11 cellular contexts compared by ENCODE assay signal in genomic region chr5:61139094-61139873, GRCh38. TPM values are rescaled to one million over a fixed set of nuclear protein-coding genes. Genes with fewer than 3 reads are reported as not detected.
DNase-seq lines count a peak whose midpoint lies in the region; ATAC-seq and TF ChIP-seq lines count a peak whose summit lies in the region.
"Had no signal": no experiment of that assay in that cellular context is flagged by ENCODE, and none has a peak within 500 bp of the region (broad histone marks: within the 10 kb centered on the region; RNA-seq: fewer than 3 reads in every experiment).

No MANE protein-coding gene starts in this region.

- no peaks in the 10 kb centered on the region for H3K36me3 Mint-ChIP-seq in glutamatergic neuron (ENCODE audit: unreplicated experiment)

- peaks cover 5% of the 10 kb centered on the region for H3K27me3 Mint-ChIP-seq in glutamatergic neuron (ENCODE audit: unreplicated experiment)
- H3K27me3 Mint-ChIP-seq: activated CD4-positive, alpha-beta T cell treated with anti-CD3 and anti-CD28 coated beads, Interleukin-2, amount 10 ng/mL, durations not matched to agents 7 days and 5 days had no signal

- no peak overlapping the region for H3K4me3 Mint-ChIP-seq in glutamatergic neuron (ENCODE audit: unreplicated experiment)
- H3K4me3 Mint-ChIP-seq: activated CD4-positive, alpha-beta T cell treated with anti-CD3 and anti-CD28 coated beads, Interleukin-2, amount 10 ng/mL, durations not matched to agents 7 days and 5 days had no signal

- no peak overlapping the region for H3K4me3 ChIP-seq in GM23248
- H3K4me3 ChIP-seq: skin epidermis had no signal

- peaks cover 22% of the 10 kb centered on the region for H3K4me1 Mint-ChIP-seq in glutamatergic neuron (ENCODE audit: low read depth, unreplicated experiment)
- H3K4me1 Mint-ChIP-seq: activated CD4-positive, alpha-beta T cell treated with anti-CD3 and anti-CD28 coated beads, Interleukin-2, amount 10 ng/mL, durations not matched to agents 7 days and 5 days had no signal

- H3K9me3 ChIP-seq in GM23248 (ENCODE audit: low read depth) = no peaks in the 10 kb centered on the region

- H3K9me3 Mint-ChIP-seq in glutamatergic neuron (ENCODE audit: unreplicated experiment) = no peaks in the 10 kb centered on the region
- H3K9me3 Mint-ChIP-seq: activated CD4-positive, alpha-beta T cell treated with anti-CD3 and anti-CD28 coated beads, Interleukin-2, amount 10 ng/mL, durations not matched to agents 7 days and 5 days had no signal

- H3K27ac ChIP-seq in GM23248 (no peak overlapping the region), foreskin keratinocyte (no peak overlapping the region)
- H3K27ac ChIP-seq: skin epidermis had no signal

- H4K20me1 ChIP-seq in GM23248 (ENCODE audit: insufficient read depth) = no peaks in the 10 kb centered on the region

- peak; percentile 70 for ATAC-seq in foreskin keratinocyte

- H2AFZ ChIP-seq in GM23248 = no peak overlapping the region

- no peak overlapping the region for H3K27ac Mint-ChIP-seq in glutamatergic neuron (ENCODE audit: unreplicated experiment)
- H3K27ac Mint-ChIP-seq: activated CD4-positive, alpha-beta T cell treated with anti-CD3 and anti-CD28 coated beads, Interleukin-2, amount 10 ng/mL, durations not matched to agents 7 days and 5 days had no signal

- no peaks in the 10 kb centered on the region for H3K79me2 ChIP-seq in GM23248 (ENCODE audit: insufficient read depth)

- no peaks in the 10 kb centered on the region for H3F3A ChIP-seq in GM23248 (ENCODE audit: insufficient read depth)

- no peaks in the 10 kb centered on the region for H3K27me3 ChIP-seq in GM23248 (replicated peaks; ENCODE audit: insufficient read depth)
- no peaks in the 10 kb centered on the region for H3K27me3 ChIP-seq in foreskin keratinocyte

- H3K4me2 ChIP-seq in GM23248 (ENCODE audit: unreplicated experiment) = no peak overlapping the region

- 90 to 94% methylated on average over 5 of the region's 5 CpGs for WGBS in GM23248 (ENCODE audit: low coverage in 1 of 2, low lambda C conversion rate in 2 of 2, missing lambda C conversion rate in 2 of 2), 2 experiments

- no peak overlapping the region for H3K9ac ChIP-seq in GM23248

- H3K36me3 ChIP-seq in GM23248 (ENCODE audit: low read depth) = no peaks in the 10 kb centered on the region

- DNase-seq in AG20443 (ENCODE audit: low spot score) (peak; percentile 19), GM23248 (peak; percentile 28), RKO (ENCODE audit: low spot score) (peak; percentile 37), foreskin keratinocyte (no peak), GOT3 (lab: John Stamatoyannopoulos, UW) (no peak), NCI-H226 (no peak), EL (no peak), glutamatergic neuron (no peak)
- DNase-seq: activated CD4-positive, alpha-beta T cell treated with anti-CD3 and anti-CD28 coated beads, Interleukin-2, amount 10 ng/mL, durations not matched to agents 7 days and 5 days; aorta had no signal

- peak; percentile 56 for TF ChIP-seq CTCF in foreskin keratinocyte (conservative IDR thresholded peaks at IDR 0.05)
- TF ChIP-seq CTCF in glutamatergic neuron (IDR thresholded peaks at IDR 0.05; ENCODE audit: partially characterized antibody, unreplicated experiment) = no peak

- H3K4me1 ChIP-seq in GM23248 (ENCODE audit: insufficient read depth) (no peaks in the 10 kb centered on the region), foreskin keratinocyte (no peaks in the 10 kb centered on the region)

- H3K9me2 ChIP-seq in GM23248 (ENCODE audit: insufficient read depth) = no peaks in the 10 kb centered on the region

- in situ Hi-C loops in GM23248 (cut with MboI) = no loop called here

RNA-seq across cellular contexts. Expression of gene SMIM15, which starts 23.0 kb away (rescaled TPM):
- 39.6 and 42.5 TPM in 2 replicates for total RNA-seq in GM23248 (2014; rRNA removed; shearing (Covaris generic))
- 58.8 and 61.5 TPM in 2 replicates for polyA plus RNA-seq in GM23248 (2016; fragmentation: Nextera tagmentation; extraction: Ambion mirVana)
- 68.0 and 69.3 TPM in 2 replicates for total RNA-seq in foreskin keratinocyte
- 25.3 and 31.3 TPM in 2 replicates for polyA plus RNA-seq in foreskin keratinocyte
- total RNA-seq in glutamatergic neuron (ENCODE audit: unreplicated experiment) = 39.7 TPM

Comparison
In these comparisons a context has a peak if more than half of its experiments do, and no peak if none do; other contexts are left out.
1. DNase-seq: peak in AG20443 (single experiment), GM23248 (single experiment) and RKO (single experiment); none in foreskin keratinocyte (0 of 2), GOT3 (single experiment), NCI-H226 (single experiment), EL (single experiment) and glutamatergic neuron (single experiment).